ENCODE assay signal across 27 cellular contexts in the genomic region with DNA sequence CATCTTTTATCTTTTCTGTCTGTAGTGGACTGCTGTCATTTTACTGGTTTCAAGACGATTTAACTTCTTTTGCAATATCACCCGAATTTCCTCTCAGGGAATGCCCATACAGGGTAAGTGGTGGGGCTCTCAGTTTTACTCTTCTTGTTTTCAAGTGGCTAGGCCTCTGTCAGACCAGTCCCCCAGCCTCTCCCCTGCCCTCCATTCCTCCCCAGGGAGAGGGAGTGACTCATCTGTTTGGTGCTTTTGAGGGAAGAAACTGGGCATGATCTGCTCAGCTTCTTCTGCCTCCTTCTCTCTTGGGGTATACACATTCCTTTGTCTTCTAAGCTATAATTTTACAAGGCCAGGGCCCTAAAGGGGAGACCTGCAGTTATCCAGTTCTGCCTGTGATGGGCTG.
DNase-seq lines count a peak whose midpoint lies in the region; ATAC-seq and TF ChIP-seq lines count a peak whose summit lies in the region.
"Had no signal": no experiment of that assay in that cellular context is flagged by ENCODE, and none has a peak within 500 bp of the region (broad histone marks: within the 10 kb centered on the region; RNA-seq: fewer than 3 reads in every experiment).

No MANE protein-coding gene starts in this region.

- CTCF ChIA-PET in PC-9 (lab: Charles Lee), result no interaction called here

- POLR2A ChIA-PET in PC-9 (lab: Charles Lee; ENCODE audit: unreplicated experiment), result no interaction called here

- H3K79me2 ChIP-seq in PC-9 (ENCODE audit: low read depth), result no peaks in the 10 kb centered on the region

- no peak overlapping the region for H3K9ac ChIP-seq in rectal smooth muscle tissue (ENCODE audit: low read length)
- H3K9ac ChIP-seq: SK-N-SH had no signal

- H3K27ac Mint-ChIP-seq in endothelial cell (ENCODE audit: unreplicated experiment), result no peak overlapping the region
- H3K27ac Mint-ChIP-seq: activated naive CD8-positive, alpha-beta T cell treated with anti-CD3 and anti-CD28 coated beads, Interleukin-2, amount 10 ng/mL, durations not matched to agents 7 days and 5 days; activated T-helper 17 cell treated with anti-CD3 and anti-CD28 coated beads, Interleukin-2, amount 50 U/mL, for 72 hours; mesothelial cell of epicardium; stimulated activated memory B cell treated with anti-CD40 and anti-IgM and Interleukin-4, amounts not matched to agents 10 μg/mL and 1 μg/mL and 100 μg/mL, for 72 hours had no signal

- peaks cover 32% of the 10 kb centered on the region for H3K4me1 ChIP-seq in rectal smooth muscle tissue (ENCODE audit: control insufficient read depth, insufficient read depth, low read length)
- H3K4me1 ChIP-seq in PC-9 (replicated peaks; ENCODE audit: insufficient read depth), result no peaks in the 10 kb centered on the region
- H3K4me1 ChIP-seq: colonic mucosa, left lung had no signal

- peaks cover 2% of the 10 kb centered on the region for H3K27me3 Mint-ChIP-seq in endothelial cell (ENCODE audit: unreplicated experiment)
- H3K27me3 Mint-ChIP-seq: activated naive CD8-positive, alpha-beta T cell treated with anti-CD3 and anti-CD28 coated beads, Interleukin-2, amount 10 ng/mL, durations not matched to agents 7 days and 5 days; activated T-helper 17 cell treated with anti-CD3 and anti-CD28 coated beads, Interleukin-2, amount 50 U/mL, for 72 hours; stimulated activated memory B cell treated with anti-CD40 and anti-IgM and Interleukin-4, amounts not matched to agents 10 μg/mL and 1 μg/mL and 100 μg/mL, for 72 hours had no signal

- intact Hi-C loops in PC-9 (cut with micrococcal nuclease; ENCODE audit: unreplicated experiment), result no loop called here

- H4K20me1 ChIP-seq in PC-9 (ENCODE audit: insufficient read depth), result no peaks in the 10 kb centered on the region

- peak overlapping the region; percentile 40 for H3K27ac ChIP-seq in rectal smooth muscle tissue (ENCODE audit: low read depth, low read length)
- H3K27ac ChIP-seq in PC-9, result no peak overlapping the region
- H3K27ac ChIP-seq: colonic mucosa, heart right ventricle, left lung, RWPE1, skin epidermis, thoracic aorta, WERI-Rb-1 had no signal

- H3K9me3 Mint-ChIP-seq in endothelial cell (ENCODE audit: unreplicated experiment), result no peaks in the 10 kb centered on the region

- H3K4me2 ChIP-seq in PC-9, result no peak overlapping the region
- H3K4me2 ChIP-seq: SK-N-SH had no signal

- H3K4me1 Mint-ChIP-seq in endothelial cell (ENCODE audit: unreplicated experiment), result peaks cover under 1% of the 10 kb centered on the region
- H3K4me1 Mint-ChIP-seq: activated naive CD8-positive, alpha-beta T cell treated with anti-CD3 and anti-CD28 coated beads, Interleukin-2, amount 10 ng/mL, durations not matched to agents 7 days and 5 days; activated T-helper 17 cell treated with anti-CD3 and anti-CD28 coated beads, Interleukin-2, amount 50 U/mL, for 72 hours; stimulated activated memory B cell treated with anti-CD40 and anti-IgM and Interleukin-4, amounts not matched to agents 10 μg/mL and 1 μg/mL and 100 μg/mL, for 72 hours had no signal

- H3K4me3 ChIP-seq in epithelial cell of esophagus (ENCODE audit: low read length) (no peak overlapping the region), rectal smooth muscle tissue (ENCODE audit: low read length) (no peak overlapping the region), PC-9 (no peak overlapping the region)
- H3K4me3 ChIP-seq: colonic mucosa, heart right ventricle, left lung, skin epidermis, thoracic aorta had no signal

- H3K27me3 ChIP-seq in rectal smooth muscle tissue (ENCODE audit: control insufficient read depth, insufficient read depth, low read length), result no peaks in the 10 kb centered on the region
- no peaks in the 10 kb centered on the region for H3K27me3 ChIP-seq in PC-9 (ENCODE audit: insufficient read depth, low read depth)
- H3K27me3 ChIP-seq: colonic mucosa, heart right ventricle, left lung had no signal

- H3K36me3 ChIP-seq in rectal smooth muscle tissue (ENCODE audit: control insufficient read depth, insufficient read depth, low read length), result no peaks in the 10 kb centered on the region
- H3K36me3 ChIP-seq in PC-9 (ENCODE audit: low read depth), result no peaks in the 10 kb centered on the region
- H3K36me3 ChIP-seq: colonic mucosa, heart right ventricle, left lung, thoracic aorta, WERI-Rb-1 had no signal

- no TSS peak for BruUV-seq in PC-9 (replicated peaks; lab: Mats Ljungman, UMichigan)

- H3K4me3 Mint-ChIP-seq in endothelial cell (ENCODE audit: unreplicated experiment), result no peak overlapping the region
- H3K4me3 Mint-ChIP-seq: activated naive CD8-positive, alpha-beta T cell treated with anti-CD3 and anti-CD28 coated beads, Interleukin-2, amount 10 ng/mL, durations not matched to agents 7 days and 5 days; activated T-helper 17 cell treated with anti-CD3 and anti-CD28 coated beads, Interleukin-2, amount 50 U/mL, for 72 hours; mesothelial cell of epicardium; stimulated activated memory B cell treated with anti-CD40 and anti-IgM and Interleukin-4, amounts not matched to agents 10 μg/mL and 1 μg/mL and 100 μg/mL, for 72 hours had no signal

- TF ChIP-seq CTCF in epithelial cell of esophagus (IDR thresholded peaks at IDR 0.05; ENCODE audit: insufficient read depth, low read depth, low read length, missing control alignments) (no peak), endothelial cell (IDR thresholded peaks at IDR 0.05; ENCODE audit: unreplicated experiment) (no peak), PC-9 (conservative IDR thresholded peaks at IDR 0.05) (no peak)

- peak; percentile 6 for DNase-seq in ELR (ENCODE audit: low read depth)
- peak; percentile 75 for DNase-seq in LHCN-M2 (ENCODE audit: low read depth)
- peak; percentile 41 for DNase-seq in epithelial cell of esophagus (ENCODE audit: low read depth)
- DNase-seq in endothelial cell (ENCODE audit: low spot score), result no peak
- no peak for DNase-seq in PC-9
- DNase-seq in inferior parietal cortex (ENCODE audit: extremely low spot score), result no peak
- DNase-seq: activated CD4-positive, alpha-beta T cell treated with anti-CD3 and anti-CD28 coated beads, Interleukin-2, amount 50 U/mL, for 1 hour; activated naive CD8-positive, alpha-beta T cell treated with anti-CD3 and anti-CD28 coated beads, Interleukin-2, amount 10 ng/mL, durations not matched to agents 7 days and 5 days; colonic mucosa; GF-D8; heart right ventricle; left lung; NCI-H1436; NCI-H2171; NCI-H526; SK-N-SH; T-helper 2 cell; WERI-Rb-1 had no signal

- H3F3A ChIP-seq in PC-9 (ENCODE audit: insufficient read depth, low read depth), result no peaks in the 10 kb centered on the region

- no peaks in the 10 kb centered on the region for H3K9me2 ChIP-seq in PC-9 (ENCODE audit: insufficient read depth)
- H3K9me2 ChIP-seq: SK-N-SH had no signal

- no peak for ATAC-seq in GM19463 (IDR thresholded peaks at IDR 0.05; ENCODE audit: unreplicated experiment)
- ATAC-seq: activated T-helper 17 cell treated with anti-CD3 and anti-CD28 coated beads, Interleukin-2, amount 50 U/mL, for 72 hours; heart right ventricle; HepG2; left lung; stimulated activated memory B cell treated with anti-CD40 and anti-IgM and Interleukin-4, amounts not matched to agents 10 μg/mL and 1 μg/mL and 100 μg/mL, for 72 hours had no signal

- no peaks in the 10 kb centered on the region for H3K36me3 Mint-ChIP-seq in endothelial cell (ENCODE audit: low read depth, unreplicated experiment)
- H3K36me3 Mint-ChIP-seq: activated naive CD8-positive, alpha-beta T cell treated with anti-CD3 and anti-CD28 coated beads, Interleukin-2, amount 10 ng/mL, durations not matched to agents 7 days and 5 days; mesothelial cell of epicardium; stimulated activated memory B cell treated with anti-CD40 and anti-IgM and Interleukin-4, amounts not matched to agents 10 μg/mL and 1 μg/mL and 100 μg/mL, for 72 hours had no signal

- H3K9me3 ChIP-seq in PC-9 (ENCODE audit: insufficient read depth, low read depth), result no peaks in the 10 kb centered on the region
- H3K9me3 ChIP-seq: colonic mucosa, heart right ventricle, left lung, SK-N-SH, thoracic aorta had no signal

- no peak overlapping the region for H2AFZ ChIP-seq in PC-9

Comparison
In these comparisons a context has a peak if more than half of its experiments do, and no peak if none do; other contexts are left out.
1. DNase-seq: peak in ELR (single experiment), LHCN-M2 (single experiment) and epithelial cell of esophagus (single experiment); none in endothelial cell (single experiment), PC-9 (0 of 2) and inferior parietal cortex (single experiment).